In the genomic region with DNA sequence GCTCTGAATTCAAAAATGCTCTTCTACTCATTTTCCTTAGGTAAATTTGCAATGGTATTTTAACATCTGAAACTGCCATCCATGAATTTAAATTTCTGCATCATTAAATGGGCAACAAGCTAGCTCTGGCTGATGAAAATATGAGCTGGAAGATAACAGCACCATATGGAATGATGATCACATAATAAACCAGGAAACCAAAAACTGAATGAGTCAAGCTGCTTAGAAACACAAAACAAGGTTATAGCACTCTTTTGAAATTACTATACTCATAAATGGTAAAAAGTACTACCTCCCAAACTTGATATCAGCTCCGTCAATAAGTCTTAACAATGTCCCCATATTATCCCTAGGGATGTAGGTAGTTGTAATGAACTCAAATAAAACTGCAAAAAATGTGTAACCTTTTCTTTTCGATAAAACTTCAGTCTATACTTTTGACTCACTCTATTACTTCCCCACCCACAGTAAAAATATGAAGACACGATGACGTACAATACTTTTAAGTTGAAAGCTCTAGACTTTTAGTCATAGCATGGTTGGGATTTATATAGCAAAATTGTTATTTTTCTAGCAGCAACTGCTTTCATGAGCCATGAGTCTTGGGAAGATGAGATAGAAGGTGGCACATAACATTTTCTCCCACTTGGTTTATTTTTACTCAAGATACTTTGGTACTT, we compare ENCODE assay signal across 25 cellular contexts.
"Had no signal": no experiment of that assay in that cellular context is flagged by ENCODE, and none has a peak within 500 bp of the region (broad histone marks: within the 10 kb centered on the region; RNA-seq: fewer than 3 reads in every experiment).

No MANE protein-coding gene starts in this region.

- H3K4me3 ChIP-seq: gastrocnemius medialis, heart right ventricle, lower lobe of right lung, right atrium auricular region, spleen, thoracic aorta, upper lobe of right lung had no signal

- H3K9me3 Mint-ChIP-seq: dendritic cell treated with granulocyte-macrophage colony-stimulating factor and Interleukin-4, amounts not matched to agents 40 ng/mL and 50 ng/mL, for 4 days; nephron; WTC11 had no signal

- H3K27me3 Mint-ChIP-seq: activated CD4-positive, alpha-beta memory T cell treated with anti-CD3 and anti-CD28 coated beads, Interleukin-2, amount 10 ng/mL, durations not matched to agents 7 days and 5 days; activated T-cell treated with anti-CD3 and anti-CD28 coated beads, Interleukin-2, amount 50 U/mL, for 24 hours; dendritic cell treated with granulocyte-macrophage colony-stimulating factor and Interleukin-4, amounts not matched to agents 40 ng/mL and 50 ng/mL, for 4 days; effector memory CD8-positive, alpha-beta T cell; stimulated activated naive CD8-positive, alpha-beta T cell treated with anti-CD3 and anti-CD28 coated beads, Interleukin-15, amount 100 ng/mL, for 72 hours had no signal

- H3K27ac Mint-ChIP-seq: activated CD4-positive, alpha-beta memory T cell treated with anti-CD3 and anti-CD28 coated beads, Interleukin-2, amount 10 ng/mL, durations not matched to agents 7 days and 5 days; activated naive CD4-positive, alpha-beta T cell treated with anti-CD3 and anti-CD28 coated beads, Interleukin-2, amount 50 U/mL, for 72 hours; activated T-cell treated with anti-CD3 and anti-CD28 coated beads, Interleukin-2, amount 50 U/mL, for 24 hours; dendritic cell treated with granulocyte-macrophage colony-stimulating factor and Interleukin-4, amounts not matched to agents 40 ng/mL and 50 ng/mL, for 4 days; effector memory CD8-positive, alpha-beta T cell; nephron; progenitor cell of endocrine pancreas; stimulated activated naive CD8-positive, alpha-beta T cell treated with anti-CD3 and anti-CD28 coated beads, Interleukin-15, amount 100 ng/mL, for 72 hours; WTC11 had no signal

- H3K4me3 Mint-ChIP-seq: activated CD4-positive, alpha-beta memory T cell treated with anti-CD3 and anti-CD28 coated beads, Interleukin-2, amount 10 ng/mL, durations not matched to agents 7 days and 5 days; activated T-cell treated with anti-CD3 and anti-CD28 coated beads, Interleukin-2, amount 50 U/mL, for 24 hours; dendritic cell treated with granulocyte-macrophage colony-stimulating factor and Interleukin-4, amounts not matched to agents 40 ng/mL and 50 ng/mL, for 4 days; effector memory CD8-positive, alpha-beta T cell; nephron; stimulated activated naive CD8-positive, alpha-beta T cell treated with anti-CD3 and anti-CD28 coated beads, Interleukin-15, amount 100 ng/mL, for 72 hours; WTC11 had no signal

- H3K36me3 Mint-ChIP-seq: activated naive CD4-positive, alpha-beta T cell treated with anti-CD3 and anti-CD28 coated beads, Interleukin-2, amount 50 U/mL, for 72 hours; WTC11 had no signal

- ATAC-seq: activated naive CD4-positive, alpha-beta T cell treated with anti-CD3 and anti-CD28 coated beads, Interleukin-2, amount 50 U/mL, for 72 hours; effector memory CD8-positive, alpha-beta T cell; gastrocnemius medialis; heart right ventricle; left colon; lower lobe of right lung; stimulated activated naive CD8-positive, alpha-beta T cell treated with anti-CD3 and anti-CD28 coated beads, Interleukin-15, amount 100 ng/mL, for 72 hours; upper lobe of right lung; WTC11 had no signal

- H3K27ac ChIP-seq: epithelial cell of prostate, gastrocnemius medialis, heart right ventricle, lower lobe of right lung, right atrium auricular region, spleen, thoracic aorta, upper lobe of right lung had no signal

- H3K4me1 ChIP-seq: gastrocnemius medialis, heart right ventricle, lower lobe of right lung, right atrium auricular region, spleen, upper lobe of right lung had no signal

- H3K4me1 Mint-ChIP-seq: activated CD4-positive, alpha-beta memory T cell treated with anti-CD3 and anti-CD28 coated beads, Interleukin-2, amount 10 ng/mL, durations not matched to agents 7 days and 5 days; nephron; stimulated activated naive CD8-positive, alpha-beta T cell treated with anti-CD3 and anti-CD28 coated beads, Interleukin-15, amount 100 ng/mL, for 72 hours had no signal

- H3K36me3 ChIP-seq: gastrocnemius medialis, heart right ventricle, lower lobe of right lung, right atrium auricular region, spleen, thoracic aorta, upper lobe of right lung had no signal

- H3K27me3 ChIP-seq: gastrocnemius medialis, heart right ventricle, right atrium auricular region, spleen, upper lobe of right lung had no signal

- H3K9me3 ChIP-seq: gastrocnemius medialis, heart right ventricle, lower lobe of right lung, right atrium auricular region, thoracic aorta, upper lobe of right lung had no signal

- FAIRE-seq: islet of Langerhans, TTC549 had no signal

- DNase-seq: activated CD4-positive, alpha-beta memory T cell treated with anti-CD3 and anti-CD28 coated beads, Interleukin-2, amount 10 ng/mL, durations not matched to agents 7 days and 5 days; activated CD4-positive, alpha-beta T cell treated with anti-CD3 and anti-CD28 coated beads for 4 hours; activated effector memory CD4-positive, alpha-beta T cell treated with anti-CD3 and anti-CD28 coated beads, Interleukin-2, amount 50 U/mL, for 16 hours; activated T-cell treated with anti-CD3 and anti-CD28 coated beads, Interleukin-2, amount 50 U/mL, for 24 hours; amygdala; cerebellar nuclear complex; effector memory CD8-positive, alpha-beta T cell; gastrocnemius medialis; heart right ventricle; left colon; lower lobe of right lung; occipital lobe; spleen; stimulated activated naive CD8-positive, alpha-beta T cell treated with anti-CD3 and anti-CD28 coated beads, Interleukin-15, amount 100 ng/mL, for 72 hours; upper lobe of right lung had no signal
